ENCODE assay signal across 1 cellular context in the genomic region with DNA sequence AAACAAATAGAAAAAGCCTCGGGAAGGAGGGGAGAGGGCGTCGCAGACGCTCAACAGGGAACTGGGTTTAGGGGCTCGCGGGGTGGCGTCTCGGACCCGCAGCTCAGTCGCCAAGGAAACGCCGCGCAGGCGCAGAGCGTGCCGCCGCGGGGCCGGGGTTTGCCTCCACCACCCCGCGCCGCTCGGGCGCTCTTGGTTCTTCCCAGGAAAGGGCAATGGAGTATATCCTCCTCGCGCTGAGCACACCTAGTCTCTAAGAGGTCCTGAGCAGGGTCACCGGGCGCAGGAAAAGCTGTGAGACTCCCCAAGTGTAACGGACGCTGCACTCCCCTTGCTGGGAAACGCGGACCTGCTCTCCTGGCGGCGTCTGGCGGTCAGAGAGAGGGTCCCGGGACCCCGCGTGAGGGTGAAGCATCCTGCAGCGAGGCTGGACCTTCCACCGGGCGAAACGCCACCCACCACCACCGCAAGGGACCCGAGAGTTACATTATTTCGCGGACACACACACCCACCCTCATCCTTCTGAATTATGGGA.
TF ChIP-seq lines count a peak whose summit lies in the region.

No MANE protein-coding gene starts in this region.

TF ChIP-seq in H1, 55 proteins besides CTCF, POLR2A, EP300 and RAD21 (continued from another document):
- TF ChIP-seq POU5F1 (IDR thresholded peaks at IDR 0.05; ENCODE audit: low read depth, low read length) (no peak), SIN3A (conservative IDR thresholded peaks at IDR 0.05 in 1 of 2, IDR thresholded peaks at IDR 0.05 in 1 of 2; ENCODE audit: low read depth in 1 of 2, low read length in 2 of 2) (peak; percentile 84 to 85; a peak in 2 of 4 replicates), YY1 (IDR thresholded peaks at IDR 0.05; ENCODE audit: low read depth, low read length) (no peak), EZH2 (IDR thresholded peaks at IDR 0.05; ENCODE audit: low read depth, low read length, severe bottlenecking) (no peak), NRF1 (IDR thresholded peaks at IDR 0.05; ENCODE audit: low read depth, low read length) (peak; percentile 83), KDM4A (IDR thresholded peaks at IDR 0.05; ENCODE audit: low read depth, low read length, severe bottlenecking) (peak; percentile 44), BCL11A (IDR thresholded peaks at IDR 0.05; ENCODE audit: low read depth in 2 of 2, low read length in 2 of 2) (no peak), HDAC6 (IDR thresholded peaks at IDR 0.05; ENCODE audit: low read depth, low read length) (no peak), SRF (IDR thresholded peaks at IDR 0.05; ENCODE audit: low read depth, low read length) (no peak), ATF3 (IDR thresholded peaks at IDR 0.05; ENCODE audit: insufficient read depth, low read depth, low read length) (0 out of 2 replicates have a peak, but pooled peaks have one; percentile 1), RBBP5 (IDR thresholded peaks at IDR 0.05; ENCODE audit: borderline replicate concordance, low read depth, low read length) (peak; percentile 85; the same call in 1 of the 2 replicates), RNF2 (IDR thresholded peaks at IDR 0.05; ENCODE audit: borderline replicate concordance, low read depth, low read length, missing control alignments, poor library complexity, severe bottlenecking) (no peak), JUN (IDR thresholded peaks at IDR 0.05; ENCODE audit: low read depth, low read length) (no peak), TAF1 (IDR thresholded peaks at IDR 0.05; ENCODE audit: low read depth, low read length) (peak; percentile 59; the same call in 1 of the 2 replicates), HDAC2 (IDR thresholded peaks at IDR 0.05; ENCODE audit: borderline replicate concordance in 1 of 2, low read depth in 2 of 2, low read length in 2 of 2) (peak in 1 of 2 experiments; percentile 41; a peak in 2 of 4 replicates)
- TF ChIP-seq, protein P1, sequence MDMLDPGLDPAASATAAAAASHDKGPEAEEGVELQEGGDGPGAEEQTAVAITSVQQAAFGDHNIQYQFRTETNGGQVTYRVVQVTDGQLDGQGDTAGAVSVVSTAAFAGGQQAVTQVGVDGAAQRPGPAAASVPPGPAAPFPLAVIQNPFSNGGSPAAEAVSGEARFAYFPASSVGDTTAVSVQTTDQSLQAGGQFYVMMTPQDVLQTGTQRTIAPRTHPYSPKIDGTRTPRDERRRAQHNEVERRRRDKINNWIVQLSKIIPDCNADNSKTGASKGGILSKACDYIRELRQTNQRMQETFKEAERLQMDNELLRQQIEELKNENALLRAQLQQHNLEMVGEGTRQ (IDR thresholded peaks at IDR 0.05; ENCODE audit: low read length), result no peak
- TF ChIP-seq, protein P2, sequence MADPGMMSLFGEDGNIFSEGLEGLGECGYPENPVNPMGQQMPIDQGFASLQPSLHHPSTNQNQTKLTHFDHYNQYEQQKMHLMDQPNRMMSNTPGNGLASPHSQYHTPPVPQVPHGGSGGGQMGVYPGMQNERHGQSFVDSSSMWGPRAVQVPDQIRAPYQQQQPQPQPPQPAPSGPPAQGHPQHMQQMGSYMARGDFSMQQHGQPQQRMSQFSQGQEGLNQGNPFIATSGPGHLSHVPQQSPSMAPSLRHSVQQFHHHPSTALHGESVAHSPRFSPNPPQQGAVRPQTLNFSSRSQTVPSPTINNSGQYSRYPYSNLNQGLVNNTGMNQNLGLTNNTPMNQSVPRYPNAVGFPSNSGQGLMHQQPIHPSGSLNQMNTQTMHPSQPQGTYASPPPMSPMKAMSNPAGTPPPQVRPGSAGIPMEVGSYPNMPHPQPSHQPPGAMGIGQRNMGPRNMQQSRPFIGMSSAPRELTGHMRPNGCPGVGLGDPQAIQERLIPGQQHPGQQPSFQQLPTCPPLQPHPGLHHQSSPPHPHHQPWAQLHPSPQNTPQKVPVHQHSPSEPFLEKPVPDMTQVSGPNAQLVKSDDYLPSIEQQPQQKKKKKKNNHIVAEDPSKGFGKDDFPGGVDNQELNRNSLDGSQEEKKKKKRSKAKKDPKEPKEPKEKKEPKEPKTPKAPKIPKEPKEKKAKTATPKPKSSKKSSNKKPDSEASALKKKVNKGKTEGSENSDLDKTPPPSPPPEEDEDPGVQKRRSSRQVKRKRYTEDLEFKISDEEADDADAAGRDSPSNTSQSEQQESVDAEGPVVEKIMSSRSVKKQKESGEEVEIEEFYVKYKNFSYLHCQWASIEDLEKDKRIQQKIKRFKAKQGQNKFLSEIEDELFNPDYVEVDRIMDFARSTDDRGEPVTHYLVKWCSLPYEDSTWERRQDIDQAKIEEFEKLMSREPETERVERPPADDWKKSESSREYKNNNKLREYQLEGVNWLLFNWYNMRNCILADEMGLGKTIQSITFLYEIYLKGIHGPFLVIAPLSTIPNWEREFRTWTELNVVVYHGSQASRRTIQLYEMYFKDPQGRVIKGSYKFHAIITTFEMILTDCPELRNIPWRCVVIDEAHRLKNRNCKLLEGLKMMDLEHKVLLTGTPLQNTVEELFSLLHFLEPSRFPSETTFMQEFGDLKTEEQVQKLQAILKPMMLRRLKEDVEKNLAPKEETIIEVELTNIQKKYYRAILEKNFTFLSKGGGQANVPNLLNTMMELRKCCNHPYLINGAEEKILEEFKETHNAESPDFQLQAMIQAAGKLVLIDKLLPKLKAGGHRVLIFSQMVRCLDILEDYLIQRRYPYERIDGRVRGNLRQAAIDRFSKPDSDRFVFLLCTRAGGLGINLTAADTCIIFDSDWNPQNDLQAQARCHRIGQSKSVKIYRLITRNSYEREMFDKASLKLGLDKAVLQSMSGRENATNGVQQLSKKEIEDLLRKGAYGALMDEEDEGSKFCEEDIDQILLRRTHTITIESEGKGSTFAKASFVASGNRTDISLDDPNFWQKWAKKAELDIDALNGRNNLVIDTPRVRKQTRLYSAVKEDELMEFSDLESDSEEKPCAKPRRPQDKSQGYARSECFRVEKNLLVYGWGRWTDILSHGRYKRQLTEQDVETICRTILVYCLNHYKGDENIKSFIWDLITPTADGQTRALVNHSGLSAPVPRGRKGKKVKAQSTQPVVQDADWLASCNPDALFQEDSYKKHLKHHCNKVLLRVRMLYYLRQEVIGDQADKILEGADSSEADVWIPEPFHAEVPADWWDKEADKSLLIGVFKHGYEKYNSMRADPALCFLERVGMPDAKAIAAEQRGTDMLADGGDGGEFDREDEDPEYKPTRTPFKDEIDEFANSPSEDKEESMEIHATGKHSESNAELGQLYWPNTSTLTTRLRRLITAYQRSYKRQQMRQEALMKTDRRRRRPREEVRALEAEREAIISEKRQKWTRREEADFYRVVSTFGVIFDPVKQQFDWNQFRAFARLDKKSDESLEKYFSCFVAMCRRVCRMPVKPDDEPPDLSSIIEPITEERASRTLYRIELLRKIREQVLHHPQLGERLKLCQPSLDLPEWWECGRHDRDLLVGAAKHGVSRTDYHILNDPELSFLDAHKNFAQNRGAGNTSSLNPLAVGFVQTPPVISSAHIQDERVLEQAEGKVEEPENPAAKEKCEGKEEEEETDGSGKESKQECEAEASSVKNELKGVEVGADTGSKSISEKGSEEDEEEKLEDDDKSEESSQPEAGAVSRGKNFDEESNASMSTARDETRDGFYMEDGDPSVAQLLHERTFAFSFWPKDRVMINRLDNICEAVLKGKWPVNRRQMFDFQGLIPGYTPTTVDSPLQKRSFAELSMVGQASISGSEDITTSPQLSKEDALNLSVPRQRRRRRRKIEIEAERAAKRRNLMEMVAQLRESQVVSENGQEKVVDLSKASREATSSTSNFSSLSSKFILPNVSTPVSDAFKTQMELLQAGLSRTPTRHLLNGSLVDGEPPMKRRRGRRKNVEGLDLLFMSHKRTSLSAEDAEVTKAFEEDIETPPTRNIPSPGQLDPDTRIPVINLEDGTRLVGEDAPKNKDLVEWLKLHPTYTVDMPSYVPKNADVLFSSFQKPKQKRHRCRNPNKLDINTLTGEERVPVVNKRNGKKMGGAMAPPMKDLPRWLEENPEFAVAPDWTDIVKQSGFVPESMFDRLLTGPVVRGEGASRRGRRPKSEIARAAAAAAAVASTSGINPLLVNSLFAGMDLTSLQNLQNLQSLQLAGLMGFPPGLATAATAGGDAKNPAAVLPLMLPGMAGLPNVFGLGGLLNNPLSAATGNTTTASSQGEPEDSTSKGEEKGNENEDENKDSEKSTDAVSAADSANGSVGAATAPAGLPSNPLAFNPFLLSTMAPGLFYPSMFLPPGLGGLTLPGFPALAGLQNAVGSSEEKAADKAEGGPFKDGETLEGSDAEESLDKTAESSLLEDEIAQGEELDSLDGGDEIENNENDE (IDR thresholded peaks at IDR 0.05; ENCODE audit: insufficient replicate concordance, low read length), result no peak
